1 cellular context compared by ENCODE assay signal in the genomic region with DNA sequence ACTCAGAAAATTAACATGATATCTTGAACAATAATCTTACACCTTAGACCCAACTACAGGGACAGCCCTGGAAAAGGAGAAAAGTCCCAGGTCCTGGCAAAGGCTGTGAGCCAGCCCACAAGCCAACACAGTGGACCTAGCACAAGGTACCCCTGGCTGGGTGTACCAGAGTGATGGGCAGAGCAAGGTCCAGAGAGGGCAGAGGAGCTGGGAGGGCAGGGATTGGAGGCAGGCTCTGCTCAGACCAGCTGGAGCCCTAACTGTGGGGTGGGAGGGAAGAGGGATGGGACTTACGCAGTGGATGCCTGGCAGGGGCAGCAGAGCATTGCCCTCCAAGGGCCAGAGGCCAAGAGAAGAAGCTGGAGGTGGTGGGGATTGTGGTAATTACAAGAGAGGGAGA.
TF ChIP-seq lines count a peak whose summit lies in the region.

No MANE protein-coding gene starts in this region.

TF ChIP-seq in H1, 55 proteins besides CTCF, POLR2A, EP300 and RAD21 (continued from another document):
- TF ChIP-seq TEAD4 (IDR thresholded peaks at IDR 0.05; ENCODE audit: low read depth, low read length) (no peak), YY1 (IDR thresholded peaks at IDR 0.05; ENCODE audit: low read depth, low read length) (no peak), JUND (IDR thresholded peaks at IDR 0.05; ENCODE audit: low read length) (no peak), KDM1A (IDR thresholded peaks at IDR 0.05; ENCODE audit: borderline replicate concordance, low read length) (no peak), KDM5A (IDR thresholded peaks at IDR 0.05; ENCODE audit: low read length) (no peak), SRF (IDR thresholded peaks at IDR 0.05; ENCODE audit: low read depth, low read length) (no peak), CBX5 (IDR thresholded peaks at IDR 0.05; ENCODE audit: low read depth, low read length) (no peak), MAX (IDR thresholded peaks at IDR 0.05) (no peak), TCF12 (IDR thresholded peaks at IDR 0.05; ENCODE audit: low read depth, low read length) (no peak), GTF2F1 (IDR thresholded peaks at IDR 0.05; ENCODE audit: borderline replicate concordance, low read depth, low read length) (no peak), HDAC6 (IDR thresholded peaks at IDR 0.05; ENCODE audit: low read depth, low read length) (no peak), SIX5 (IDR thresholded peaks at IDR 0.05; ENCODE audit: low read depth, low read length) (no peak), USF2 (IDR thresholded peaks at IDR 0.05; ENCODE audit: low read length) (no peak)
